21 cellular contexts compared by ENCODE assay signal in the genomic region with DNA sequence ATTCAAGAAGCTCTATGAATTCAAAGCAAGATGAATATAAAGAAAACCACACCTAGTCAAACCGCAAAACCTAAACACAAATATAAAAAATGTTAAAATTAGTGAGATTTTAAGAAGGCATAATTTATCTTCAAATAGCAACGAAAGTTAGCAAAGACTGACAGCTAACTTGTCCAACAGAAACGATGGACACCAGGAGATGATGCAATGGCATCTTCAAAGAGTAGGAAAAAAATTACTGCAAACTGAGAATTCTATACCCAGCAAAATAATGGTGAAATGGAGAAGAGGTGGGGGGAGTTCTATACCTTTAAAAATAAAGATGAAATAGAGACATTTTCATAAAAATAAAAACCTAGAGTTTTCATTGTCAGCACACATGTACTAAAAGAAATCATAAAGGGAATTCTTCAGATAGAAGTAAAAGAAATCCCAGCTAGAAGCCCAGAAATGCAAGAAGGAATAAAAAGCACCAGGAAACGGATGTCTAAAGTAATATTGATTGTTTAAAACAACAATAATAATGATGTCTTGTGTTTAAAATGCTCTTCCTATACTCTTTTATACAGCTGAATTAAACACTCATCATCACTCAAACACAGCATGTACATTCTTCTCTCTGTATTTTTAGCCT. TPM values are rescaled to one million over a fixed set of nuclear protein-coding genes. Genes with fewer than 3 reads are reported as not detected.
A peak's percentile ranks its signal among the peaks of the same experiment; 100 is the strongest.
DNase-seq lines count a peak whose midpoint lies in the region; ATAC-seq, FAIRE-seq and TF ChIP-seq lines count a peak whose summit lies in the region.
"Had no signal": no experiment of that assay in that cellular context is flagged by ENCODE, and none has a peak within 500 bp of the region (broad histone marks: within the 10 kb centered on the region; RNA-seq: fewer than 3 reads in every experiment).

No MANE protein-coding gene starts in this region.

- TF ChIP-seq EP300 in H1 (IDR thresholded peaks at IDR 0.05; ENCODE audit: borderline replicate concordance in 1 of 2, low read depth in 2 of 2, low read length in 2 of 2) = no peak

- TF ChIP-seq POLR2A in H1 (IDR thresholded peaks at IDR 0.05; ENCODE audit: control extremely low read depth in 1 of 2, low read depth in 2 of 2, low read length in 2 of 2) = no peak

- DNase-seq in activated naive CD8-positive, alpha-beta T cell treated with anti-CD3 and anti-CD28 coated beads for 36 hours = no peak
- no peak for DNase-seq in activated naive CD8-positive, alpha-beta T cell treated with anti-CD3 and anti-CD28 coated beads, Interleukin-2, amount 50 U/mL, for 24 hours
- DNase-seq in HEK293T (ENCODE audit: extremely low spot score) (no peak), WTC11 (ENCODE audit: low spot score) (no peak), H1 (ENCODE audit: low read depth in 1 of 2, low spot score in 2 of 2) (no peak), D341Med (ENCODE audit: low spot score) (no peak), NCI-H1930 (lab: John Stamatoyannopoulos, UW) (no peak)
- DNase-seq: Calu3; CD8-positive, alpha-beta T cell; DMS 273 treated with DMSO at 0.1 percent for 48 hours; DMS79; GDM1; H7; HFFc6 had no signal

- H4K20me1 ChIP-seq in H1 (replicated peaks in 1 of 2; ENCODE audit: control insufficient read depth in 1 of 2, insufficient read depth in 2 of 2, low read length in 2 of 2) = no peaks in the 10 kb centered on the region
- H4K20me1 ChIP-seq: BLaER1 treated with 17β-estradiol and CSF1 and Interleukin-3, amounts not matched to agents 10 nM and 100 nM had no signal

- H3K18ac ChIP-seq in H1 (ENCODE audit: extremely low read depth, low read length) = no peak overlapping the region

- H3K23me2 ChIP-seq in H1 (ENCODE audit: low read depth, low read length) = no peaks in the 10 kb centered on the region

- no peak overlapping the region for H2BK120ac ChIP-seq in H1 (replicated peaks; ENCODE audit: low read depth, low read length)

- no peak overlapping the region for H3K9ac ChIP-seq in H1 (replicated peaks in 1 of 4; ENCODE audit: extremely low read depth in 1 of 4, low read depth in 3 of 4, low read length in 3 of 4)
- H3K9ac ChIP-seq: BLaER1 treated with 17β-estradiol and CSF1 and Interleukin-3, amounts not matched to agents 10 nM and 100 nM; KMS-11 had no signal

- H3K4me1 ChIP-seq in H1 (replicated peaks in 1 of 4; ENCODE audit: control insufficient read depth in 3 of 4, insufficient read depth in 4 of 4, low read length in 3 of 4) = no peaks in the 10 kb centered on the region

- H3K27ac ChIP-seq in H1 (ENCODE audit: low read depth, low read length) = no peak overlapping the region
- H3K27ac ChIP-seq: BLaER1 treated with 17β-estradiol and CSF1 and Interleukin-3, amounts not matched to agents 10 nM and 100 nM; KMS-11 had no signal

- H3K27me3 Mint-ChIP-seq in activated naive CD8-positive, alpha-beta T cell treated with anti-CD3 and anti-CD28 coated beads for 36 hours = peaks cover 32% of the 10 kb centered on the region
- peaks cover 33% of the 10 kb centered on the region for H3K27me3 Mint-ChIP-seq in activated naive CD8-positive, alpha-beta T cell treated with anti-CD3 and anti-CD28 coated beads, Interleukin-2, amount 50 U/mL, for 24 hours
- peaks cover 3% of the 10 kb centered on the region for H3K27me3 Mint-ChIP-seq in WTC11 (ENCODE audit: low read depth)

- H2BK5ac ChIP-seq in H1 (ENCODE audit: low read depth, low read length) = no peak overlapping the region

- TF ChIP-seq RAD21 in H1 (IDR thresholded peaks at IDR 0.05 in 1 of 2, conservative IDR thresholded peaks at IDR 0.05 in 1 of 2; ENCODE audit: low read depth in 2 of 2, low read length in 2 of 2) = no peak

- H2AK5ac ChIP-seq in H1 (ENCODE audit: low read depth, low read length) = no peak overlapping the region

- H3K9me3 ChIP-seq in H1 (ENCODE audit: insufficient read depth in 2 of 2, low read depth in 1 of 2, low read length in 1 of 2) = peaks cover 0 to 2% of the 10 kb centered on the region in 2 experiments; a peak in 1 of 4 replicates

- H2BK12ac ChIP-seq in H1 (ENCODE audit: low read depth, low read length) = no peak overlapping the region

- 83% methylated on average over 4 of the region's 4 CpGs; no CpG with 5 or more reads in 1 of the 2 experiments for WGBS in H1 (ENCODE audit: extremely low coverage in 1 of 2, insufficient coverage in 1 of 2, insufficient read length in 1 of 2, insufficient replicate concordance in 2 of 2, low coverage in 1 of 2, low lambda C conversion rate in 2 of 2, missing lambda C conversion rate in 1 of 2), 2 experiments

- H3K9me3 Mint-ChIP-seq in activated naive CD8-positive, alpha-beta T cell treated with anti-CD3 and anti-CD28 coated beads for 36 hours = peaks cover 19% of the 10 kb centered on the region
- peaks cover 16% of the 10 kb centered on the region for H3K9me3 Mint-ChIP-seq in activated naive CD8-positive, alpha-beta T cell treated with anti-CD3 and anti-CD28 coated beads, Interleukin-2, amount 50 U/mL, for 24 hours
- peaks cover 19% of the 10 kb centered on the region for H3K9me3 Mint-ChIP-seq in WTC11

- H2BK15ac ChIP-seq in H1 (ENCODE audit: low read length) = no peak overlapping the region

- POLR2A ChIA-PET in HEK293T (lab: Yijun Ruan, JAX) = no interaction called here
- POLR2A ChIA-PET in WTC11 (lab: Charles Lee) = no interaction called here
- POLR2A ChIA-PET in H1 (lab: Charles Lee; ENCODE audit: partially characterized antibody) = no interaction called here

- H3K4ac ChIP-seq in H1 (replicated peaks; ENCODE audit: insufficient read length, low read depth, low read length) = no peak overlapping the region

- no peak overlapping the region for H2BK20ac ChIP-seq in H1 (ENCODE audit: low read length)

- H2AFZ ChIP-seq in H1 (ENCODE audit: low read length) = no peak overlapping the region
- H2AFZ ChIP-seq: GM23338 had no signal

- no peaks in the 10 kb centered on the region for H3K36me3 ChIP-seq in H1 (ENCODE audit: control insufficient read depth in 2 of 4, insufficient read depth in 4 of 4, low read length in 3 of 4)
- H3K36me3 ChIP-seq: BLaER1 treated with 17β-estradiol and CSF1 and Interleukin-3, amounts not matched to agents 10 nM and 100 nM had no signal

- no peak overlapping the region for H4K5ac ChIP-seq in H1 (ENCODE audit: insufficient read length, low read depth, low read length)

- no peak overlapping the region for H3K4me2 ChIP-seq in H1 (ENCODE audit: insufficient read depth in 1 of 2, low read depth in 2 of 2, low read length in 2 of 2)
- H3K4me2 ChIP-seq: BLaER1 treated with 17β-estradiol and CSF1 and Interleukin-3, amounts not matched to agents 10 nM and 100 nM; GM23338; KMS-11 had no signal

- TF ChIP-seq CTCF in WTC11 (IDR thresholded peaks at IDR 0.05) (no peak), H1 (IDR thresholded peaks at IDR 0.05; ENCODE audit: control extremely low read depth in 1 of 3, insufficient read depth in 1 of 3, low read depth in 1 of 3, low read length in 3 of 3) (no peak)

- H3K4me3 Mint-ChIP-seq in activated naive CD8-positive, alpha-beta T cell treated with anti-CD3 and anti-CD28 coated beads for 36 hours = no peak overlapping the region
- H3K4me3 Mint-ChIP-seq in activated naive CD8-positive, alpha-beta T cell treated with anti-CD3 and anti-CD28 coated beads, Interleukin-2, amount 50 U/mL, for 24 hours = no peak overlapping the region
- H3K4me3 Mint-ChIP-seq in WTC11 = no peak overlapping the region
- H3K4me3 Mint-ChIP-seq: B cell; CD8-positive, alpha-beta T cell; GM23338; HFFc6 had no signal

- no peaks in the 10 kb centered on the region for H3K79me1 ChIP-seq in H1 (ENCODE audit: low read depth, low read length)

- no peak for FAIRE-seq in H1 (lab: Jason Lieb, UNC)
- FAIRE-seq: GM12892, GM18507, HTR-8/SVneo had no signal

- H3K27ac Mint-ChIP-seq in activated naive CD8-positive, alpha-beta T cell treated with anti-CD3 and anti-CD28 coated beads for 36 hours = peak overlapping the region; percentile 32
- no peak overlapping the region for H3K27ac Mint-ChIP-seq in activated naive CD8-positive, alpha-beta T cell treated with anti-CD3 and anti-CD28 coated beads, Interleukin-2, amount 50 U/mL, for 24 hours
- no peak overlapping the region for H3K27ac Mint-ChIP-seq in WTC11
- H3K27ac Mint-ChIP-seq: B cell; CD8-positive, alpha-beta T cell; GM23338; HFFc6 had no signal

- H3K79me2 ChIP-seq in H1 (ENCODE audit: control insufficient read depth in 1 of 2, insufficient read depth in 2 of 2, low read length in 2 of 2) = no peaks in the 10 kb centered on the region

- H3K56ac ChIP-seq in H1 (replicated peaks; ENCODE audit: insufficient read length, low read depth, low read length) = no peak overlapping the region

- H4K91ac ChIP-seq in H1 (replicated peaks; ENCODE audit: insufficient read length, low read length) = no peak overlapping the region

- H3K27me3 ChIP-seq in H1 (replicated peaks in 1 of 4; ENCODE audit: control insufficient read depth in 3 of 4, extremely low read depth in 1 of 4, insufficient read depth in 3 of 4, low read length in 3 of 4) = no peaks in the 10 kb centered on the region
- H3K27me3 ChIP-seq: BLaER1 treated with 17β-estradiol and CSF1 and Interleukin-3, amounts not matched to agents 10 nM and 100 nM had no signal

- no peak overlapping the region for H3K14ac ChIP-seq in H1 (ENCODE audit: insufficient read length)

- H3K4me1 Mint-ChIP-seq in activated naive CD8-positive, alpha-beta T cell treated with anti-CD3 and anti-CD28 coated beads for 36 hours = no peaks in the 10 kb centered on the region
- H3K4me1 Mint-ChIP-seq in activated naive CD8-positive, alpha-beta T cell treated with anti-CD3 and anti-CD28 coated beads, Interleukin-2, amount 50 U/mL, for 24 hours = no peaks in the 10 kb centered on the region
- no peaks in the 10 kb centered on the region for H3K4me1 Mint-ChIP-seq in WTC11
- H3K4me1 Mint-ChIP-seq: B cell, GM23338 had no signal

- CTCF ChIA-PET in HEK293T (lab: Yijun Ruan, JAX) (no interaction called here), WTC11 (lab: Charles Lee) (no interaction called here), H1 (lab: Charles Lee; ENCODE audit: partially characterized antibody) (no interaction called here)

- no peak overlapping the region for H3K4me3 ChIP-seq in H1 (ENCODE audit: extremely low read depth in 1 of 4, insufficient read depth in 2 of 4, low read depth in 3 of 4, low read length in 4 of 4)
- H3K4me3 ChIP-seq: BLaER1 treated with 17β-estradiol and CSF1 and Interleukin-3, amounts not matched to agents 10 nM and 100 nM; GM23338 had no signal

- ATAC-seq in activated naive CD8-positive, alpha-beta T cell treated with anti-CD3 and anti-CD28 coated beads, Interleukin-2, amount 50 U/mL, for 24 hours = no peak
- no peak for ATAC-seq in WTC11
- ATAC-seq: CD8-positive, alpha-beta T cell; GM23338 had no signal

- H3K23ac ChIP-seq in H1 (ENCODE audit: insufficient read length) = no peak overlapping the region

- H3K36me3 Mint-ChIP-seq in activated naive CD8-positive, alpha-beta T cell treated with anti-CD3 and anti-CD28 coated beads for 36 hours = no peaks in the 10 kb centered on the region
- H3K36me3 Mint-ChIP-seq in activated naive CD8-positive, alpha-beta T cell treated with anti-CD3 and anti-CD28 coated beads, Interleukin-2, amount 50 U/mL, for 24 hours (ENCODE audit: low read depth) = peaks cover 8% of the 10 kb centered on the region
- peaks cover 14% of the 10 kb centered on the region for H3K36me3 Mint-ChIP-seq in WTC11
- H3K36me3 Mint-ChIP-seq: CD8-positive, alpha-beta T cell had no signal

- no peak overlapping the region for H4K8ac ChIP-seq in H1 (ENCODE audit: extremely low read depth, insufficient read depth, low read length)

RNA-seq across cellular contexts. Expression of gene TANC2, which starts 24.6 kb away (rescaled TPM):
- 1 to 10 TPM; 4.2 to 5.9 TPM for total RNA-seq in activated naive CD8-positive, alpha-beta T cell treated with anti-CD3 and anti-CD28 coated beads for 36 hours
- total RNA-seq in WTC11 (2021) = 15.6 to 18.6 TPM (median 15.9 TPM) in 3 replicates
- total RNA-seq in H1 (2021; fragmentation: NEBNext Ultra II Directional; extraction: Animal tissue kit (Norgen Biotek cat#: 25700)) = 21.8 and 21.9 TPM in 2 replicates
- polyA plus RNA-seq in H1 (2011; rRNA removed) = 5.7 and 9.0 TPM in 2 replicates
- 4.7 TPM for polyA plus RNA-seq in H1 (2011; cell fraction: cytosol; rRNA removed)
- 32.3 TPM for polyA plus RNA-seq in H1 (2011; cell fraction: nucleus; rRNA removed)
- 4.8 to 8.5 TPM (median 5.7 TPM) in 4 replicates for polyA plus RNA-seq in H1 (2012, experiment 1 of 2)
- polyA plus RNA-seq in H1 (2012, experiment 2 of 2) = 0.29 TPM
- 3.2 TPM for polyA plus RNA-seq in H1 (2013, experiment 1 of 2)
- polyA plus RNA-seq in H1 (2013, experiment 2 of 2) = 2.5 TPM
- 111 and 121 TPM in 2 replicates for polyA minus RNA-seq in H1 (2011; rRNA and poly(A)+ RNA removed)
- polyA minus RNA-seq in H1 (2011; cell fraction: cytosol; rRNA and poly(A)+ RNA removed) = 30.6 TPM
- 184 TPM for polyA minus RNA-seq in H1 (2011; cell fraction: nucleus; rRNA and poly(A)+ RNA removed)
